Comparison of ENCODE assay signal across 25 cellular contexts in the genomic region with DNA sequence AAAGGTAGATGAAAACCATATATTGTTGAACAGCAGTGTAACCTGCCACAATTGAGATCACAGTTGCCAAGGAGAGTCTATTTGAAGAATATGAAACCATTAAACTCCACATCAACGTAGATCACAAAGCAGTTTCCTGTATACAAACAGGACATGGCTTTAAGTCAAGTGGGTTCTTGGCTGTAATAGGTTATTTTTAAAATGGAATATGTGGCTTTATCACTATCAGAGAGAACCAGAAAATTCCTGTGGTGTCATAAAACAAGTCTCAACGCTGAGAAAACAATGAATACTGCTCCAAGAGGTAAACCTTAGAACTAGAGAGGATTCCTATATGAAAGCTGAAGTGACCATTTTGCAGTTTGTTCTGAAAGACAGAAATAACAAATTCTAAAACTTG.
DNase-seq lines count a peak whose midpoint lies in the region; ATAC-seq, FAIRE-seq and TF ChIP-seq lines count a peak whose summit lies in the region.
"Had no signal": no experiment of that assay in that cellular context is flagged by ENCODE, and none has a peak within 500 bp of the region (broad histone marks: within the 10 kb centered on the region; RNA-seq: fewer than 3 reads in every experiment).

No MANE protein-coding gene starts in this region.

- no peaks in the 10 kb centered on the region for H3F3A ChIP-seq in OCI-LY1 (ENCODE audit: insufficient read depth, low read length)

- no peaks in the 10 kb centered on the region for H3K9me3 ChIP-seq in OCI-LY1 (ENCODE audit: low read length)
- H3K9me3 ChIP-seq: gastrocnemius medialis, HAP-1, mucosa of descending colon, transverse colon had no signal

- H4K20me1 ChIP-seq in OCI-LY1 (ENCODE audit: insufficient read depth, low read length), result no peaks in the 10 kb centered on the region

- TF ChIP-seq CTCF in OCI-LY1 (IDR thresholded peaks at IDR 0.05; ENCODE audit: low read length), result no peak

- H3K79me2 ChIP-seq in OCI-LY1 (ENCODE audit: insufficient read depth, low read length), result no peaks in the 10 kb centered on the region
- H3K79me2 ChIP-seq: hepatocyte had no signal

- H3K9ac ChIP-seq in OCI-LY1 (ENCODE audit: low read length), result no peak overlapping the region

- H3K27me3 ChIP-seq in OCI-LY1 (ENCODE audit: insufficient read depth, low read length), result no peaks in the 10 kb centered on the region
- H3K27me3 ChIP-seq: gastrocnemius medialis, hepatocyte, transverse colon had no signal

- peak; percentile 4 for DNase-seq in DMS153 (lab: John Stamatoyannopoulos, UW)
- no peak for DNase-seq in DMS153 treated with DMSO at 0.1 percent for 48 hours (lab: John Stamatoyannopoulos, UW; ENCODE audit: unreplicated experiment)
- DNase-seq in epithelial cell of prostate (ENCODE audit: low read depth, low spot score), result peak; percentile 3
- DNase-seq in urothelium cell line (ENCODE audit: low spot score), result peak; percentile 4
- DNase-seq in SIG-M5 treated with dmso at 0.1 percent for 504 hours (lab: John Stamatoyannopoulos, UW; ENCODE audit: unreplicated experiment), result no peak
- no peak for DNase-seq in SHP77 (lab: John Stamatoyannopoulos, UW)
- DNase-seq: activated B cell treated with CpG ODN at 0.5 μM for 24 hours; activated CD4-positive, alpha-beta T cell treated with anti-CD3 and anti-CD28 coated beads, Interleukin-2, amount 10 ng/mL, durations not matched to agents 7 days and 5 days; activated naive CD4-positive, alpha-beta T cell treated with anti-CD3 and anti-CD28 coated beads for 36 hours; Calu3; gastrocnemius medialis; mucosa of descending colon; NCI-H1436 treated with DMSO at 0.1 percent for 48 hours; NCI-H2081 treated with DMSO at 0.1 percent for 48 hours; NCI-H345; transverse colon had no signal

- no peak for ATAC-seq in GM21381 (IDR thresholded peaks at IDR 0.05; ENCODE audit: unreplicated experiment)
- ATAC-seq: gastrocnemius medialis; HepG2; mucosa of descending colon; stimulated activated memory B cell treated with anti-CD40 and anti-IgM and Interleukin-4, amounts not matched to agents 10 μg/mL and 1 μg/mL and 100 μg/mL, for 72 hours had no signal

- no peak overlapping the region for H3K4me2 ChIP-seq in OCI-LY1 (ENCODE audit: low read length)
- H3K4me2 ChIP-seq: hepatocyte had no signal

- no peak overlapping the region for H3K4me3 ChIP-seq in OCI-LY1 (ENCODE audit: low read depth, low read length, poor library complexity, severe bottlenecking)
- H3K4me3 ChIP-seq: gastrocnemius medialis, HAP-1, hepatocyte, lung, mucosa of descending colon, transverse colon had no signal

- no peak for FAIRE-seq in urothelium cell line (lab: Jason Lieb, UNC)
- FAIRE-seq: GM18507, HepG2 had no signal

- H3K27ac ChIP-seq in OCI-LY1 (ENCODE audit: low read depth, low read length, poor library complexity, severe bottlenecking) (peak overlapping the region; percentile 42), epithelial cell of prostate (peak overlapping the region; percentile 6)
- H3K27ac ChIP-seq: 22Rv1, gastrocnemius medialis, hepatocyte, transverse colon had no signal

- peaks cover 47% of the 10 kb centered on the region for H3K4me1 ChIP-seq in OCI-LY1 (ENCODE audit: insufficient read depth, low read length, severe bottlenecking)
- H3K4me1 ChIP-seq: gastrocnemius medialis, HAP-1, transverse colon had no signal

- peak overlapping the region; percentile 24 for H2AFZ ChIP-seq in OCI-LY1 (ENCODE audit: low read length)
- H2AFZ ChIP-seq: hepatocyte had no signal

- H3K9me2 ChIP-seq in OCI-LY1 (ENCODE audit: low read depth, low read length), result no peaks in the 10 kb centered on the region

- H3K36me3 ChIP-seq in OCI-LY1 (ENCODE audit: insufficient read depth, low read length), result no peaks in the 10 kb centered on the region
- H3K36me3 ChIP-seq: gastrocnemius medialis, HAP-1, transverse colon had no signal

Comparison
In these comparisons a context has a peak if more than half of its experiments do, and no peak if none do; other contexts are left out.
1. DNase-seq: peak in DMS153 (single experiment), epithelial cell of prostate (single experiment) and urothelium cell line (single experiment); none in DMS153 treated with DMSO at 0.1 percent for 48 hours (single experiment), SIG-M5 treated with dmso at 0.1 percent for 504 hours (single experiment) and SHP77 (0 of 2).